ENCODE assay signal across 10 cellular contexts in genomic region chr6:137489410-137490371, GRCh38. TPM values are rescaled to one million over a fixed set of nuclear protein-coding genes. Genes with fewer than 3 reads are reported as not detected.
DNase-seq lines count a peak whose midpoint lies in the region; ATAC-seq lines count a peak whose summit lies in the region.
"Had no signal": no experiment of that assay in that cellular context is flagged by ENCODE, and none has a peak within 500 bp of the region (broad histone marks: within the 10 kb centered on the region; RNA-seq: fewer than 3 reads in every experiment).

No MANE protein-coding gene starts in this region.

- H3K4me1 ChIP-seq in subcutaneous abdominal adipose tissue (ENCODE audit: control insufficient read depth in 5 of 5, insufficient read depth in 5 of 5, low read length in 5 of 5), result peaks cover 0 to 39% (median 31%) of the 10 kb centered on the region in 5 donors

- no peak overlapping the region for H3K27ac Mint-ChIP-seq in activated naive CD4-positive, alpha-beta T cell treated with anti-CD3 and anti-CD28 coated beads, Interleukin-2, amount 50 U/mL, for 24 hours
- H3K27ac Mint-ChIP-seq in activated T-helper 1 cell treated with anti-CD3 and anti-CD28 coated beads, Interleukin-12 subunit alpha, Interleukin-12 subunit beta, Interleukin-2, Interleukin-4 antibody, amounts not matched to agents 30 ng/mL and 10 ng/mL and 1 ng/mL, durations not matched to agents 14 hours and 24 hours and 36 hours, result peak overlapping the region; percentile 7
- no peak overlapping the region for H3K27ac Mint-ChIP-seq in immature natural killer cell

- ATAC-seq in HG03135 (IDR thresholded peaks at IDR 0.05; ENCODE audit: unreplicated experiment), result no peak
- ATAC-seq in GM18511 (IDR thresholded peaks at IDR 0.05; ENCODE audit: unreplicated experiment), result no peak

- no peaks in the 10 kb centered on the region for H3K36me3 ChIP-seq in subcutaneous abdominal adipose tissue (ENCODE audit: control insufficient read depth in 5 of 5, insufficient read depth in 5 of 5, low read length in 5 of 5)

- H3K4me3 ChIP-seq in subcutaneous abdominal adipose tissue (ENCODE audit: low read depth in 1 of 5, low read length in 5 of 5), result peak overlapping the region in 4 of 5 donors; percentile 11 to 47 (median 33)

- intact Hi-C loops in activated T-helper 1 cell treated with anti-CD3 and anti-CD28 coated beads, Interleukin-12 subunit alpha, Interleukin-12 subunit beta, Interleukin-2, Interleukin-4 antibody, amounts not matched to agents 30 ng/mL and 10 ng/mL and 1 ng/mL, durations not matched to agents 14 hours and 24 hours and 36 hours (cut with micrococcal nuclease), result loop anchor here (1.0 to 5.0 kb wide), 4 partner anchors 10 to 567 kb away; partner anchors contain the start of gene SLC35D3

- H3K27me3 ChIP-seq in subcutaneous abdominal adipose tissue (ENCODE audit: control insufficient read depth in 5 of 5, insufficient read depth in 4 of 5, low read length in 5 of 5), result peaks cover 49 to 90% (median 70%) of the 10 kb centered on the region in 5 donors

- H3K9me3 Mint-ChIP-seq in activated naive CD4-positive, alpha-beta T cell treated with anti-CD3 and anti-CD28 coated beads, Interleukin-2, amount 50 U/mL, for 24 hours, result no peaks in the 10 kb centered on the region
- no peaks in the 10 kb centered on the region for H3K9me3 Mint-ChIP-seq in activated T-helper 1 cell treated with anti-CD3 and anti-CD28 coated beads, Interleukin-12 subunit alpha, Interleukin-12 subunit beta, Interleukin-2, Interleukin-4 antibody, amounts not matched to agents 30 ng/mL and 10 ng/mL and 1 ng/mL, durations not matched to agents 14 hours and 24 hours and 36 hours
- H3K9me3 Mint-ChIP-seq in immature natural killer cell, result peaks cover 0 to 8% (median under 1%) of the 10 kb centered on the region in 6 donors

- H3K9me3 ChIP-seq in subcutaneous abdominal adipose tissue (ENCODE audit: control insufficient read depth in 5 of 5, low read length in 5 of 5), result no peaks in the 10 kb centered on the region

- H3K27me3 Mint-ChIP-seq in activated naive CD4-positive, alpha-beta T cell treated with anti-CD3 and anti-CD28 coated beads, Interleukin-2, amount 50 U/mL, for 24 hours, result peaks cover 71% of the 10 kb centered on the region
- peaks cover 88% of the 10 kb centered on the region for H3K27me3 Mint-ChIP-seq in activated T-helper 1 cell treated with anti-CD3 and anti-CD28 coated beads, Interleukin-12 subunit alpha, Interleukin-12 subunit beta, Interleukin-2, Interleukin-4 antibody, amounts not matched to agents 30 ng/mL and 10 ng/mL and 1 ng/mL, durations not matched to agents 14 hours and 24 hours and 36 hours (ENCODE audit: insufficient read depth)
- H3K27me3 Mint-ChIP-seq in immature natural killer cell (ENCODE audit: low read depth in 3 of 3), result peaks cover 48 to 69% (median 68%) of the 10 kb centered on the region in 3 donors

- no peak overlapping the region for H3K9ac ChIP-seq in subcutaneous abdominal adipose tissue (ENCODE audit: low read length in 5 of 5)

- peaks cover 39% of the 10 kb centered on the region for H3K4me1 Mint-ChIP-seq in activated naive CD4-positive, alpha-beta T cell treated with anti-CD3 and anti-CD28 coated beads, Interleukin-2, amount 50 U/mL, for 24 hours
- peaks cover 18% of the 10 kb centered on the region for H3K4me1 Mint-ChIP-seq in activated T-helper 1 cell treated with anti-CD3 and anti-CD28 coated beads, Interleukin-12 subunit alpha, Interleukin-12 subunit beta, Interleukin-2, Interleukin-4 antibody, amounts not matched to agents 30 ng/mL and 10 ng/mL and 1 ng/mL, durations not matched to agents 14 hours and 24 hours and 36 hours (ENCODE audit: low read depth)
- H3K4me1 Mint-ChIP-seq in immature natural killer cell, result peaks cover 36 to 55% of the 10 kb centered on the region in 2 donors

- DNase-seq in activated naive CD4-positive, alpha-beta T cell treated with Interleukin-2 at 50 U/mL for 16 hours, result no peak
- DNase-seq in activated T-helper 1 cell treated with anti-CD3 and anti-CD28 coated beads, Interleukin-12 subunit alpha, Interleukin-12 subunit beta, Interleukin-2, Interleukin-4 antibody, amounts not matched to agents 30 ng/mL and 10 ng/mL and 1 ng/mL, durations not matched to agents 14 hours and 24 hours and 36 hours (ENCODE audit: low spot score), result no peak
- DNase-seq in immature natural killer cell (no peak), NCI-H2107 treated with DMSO at 0.1 percent for 48 hours (lab: John Stamatoyannopoulos, UW; ENCODE audit: unreplicated experiment) (no peak)
- DNase-seq: activated naive CD4-positive, alpha-beta T cell; NCI-H187 treated with DMSO at 0.1 percent for 48 hours had no signal

- H3K36me3 Mint-ChIP-seq in activated naive CD4-positive, alpha-beta T cell treated with anti-CD3 and anti-CD28 coated beads, Interleukin-2, amount 50 U/mL, for 24 hours, result no peaks in the 10 kb centered on the region
- H3K36me3 Mint-ChIP-seq in activated T-helper 1 cell treated with anti-CD3 and anti-CD28 coated beads, Interleukin-12 subunit alpha, Interleukin-12 subunit beta, Interleukin-2, Interleukin-4 antibody, amounts not matched to agents 30 ng/mL and 10 ng/mL and 1 ng/mL, durations not matched to agents 14 hours and 24 hours and 36 hours (ENCODE audit: low read depth), result peaks cover 4% of the 10 kb centered on the region
- H3K36me3 Mint-ChIP-seq in immature natural killer cell, result peaks cover 0 to 6% (median 0%) of the 10 kb centered on the region in 3 donors

- no peak overlapping the region for H3K27ac ChIP-seq in subcutaneous abdominal adipose tissue (ENCODE audit: low read depth, low read length)

- H3K4me3 Mint-ChIP-seq in activated naive CD4-positive, alpha-beta T cell treated with anti-CD3 and anti-CD28 coated beads, Interleukin-2, amount 50 U/mL, for 24 hours, result peak overlapping the region; percentile 26
- H3K4me3 Mint-ChIP-seq in activated T-helper 1 cell treated with anti-CD3 and anti-CD28 coated beads, Interleukin-12 subunit alpha, Interleukin-12 subunit beta, Interleukin-2, Interleukin-4 antibody, amounts not matched to agents 30 ng/mL and 10 ng/mL and 1 ng/mL, durations not matched to agents 14 hours and 24 hours and 36 hours, result no peak overlapping the region
- peak overlapping the region in 4 of 5 donors; percentile 16 to 65 (median 32) for H3K4me3 Mint-ChIP-seq in immature natural killer cell

RNA-seq across cellular contexts. Expression of gene OLIG3, which starts 4.5 kb away (rescaled TPM):
- not detected in 2 replicates for total RNA-seq in activated T-helper 1 cell treated with anti-CD3 and anti-CD28 coated beads, Interleukin-12 subunit alpha, Interleukin-12 subunit beta, Interleukin-2, Interleukin-4 antibody, amounts not matched to agents 30 ng/mL and 10 ng/mL and 1 ng/mL, durations not matched to agents 14 hours and 24 hours and 36 hours
- not detected for polyA plus RNA-seq in immature natural killer cell
